In genomic region chr9:90900130-90900529, GRCh38 we compare ENCODE assay signal across 17 cellular contexts.
DNase-seq lines count a peak whose midpoint lies in the region; ATAC-seq and TF ChIP-seq lines count a peak whose summit lies in the region.
"Had no signal": no experiment of that assay in that cellular context is flagged by ENCODE, and none has a peak within 500 bp of the region (broad histone marks: within the 10 kb centered on the region; RNA-seq: fewer than 3 reads in every experiment).

No MANE protein-coding gene starts in this region.

- CTCF ChIA-PET in activated CD8-positive, alpha-beta memory T cell treated with anti-CD3 and anti-CD28 coated beads, Interleukin-2, amount 10 ng/mL, durations not matched to agents 7 days and 5 days (lab: Charles Lee) = no interaction called here

- no peaks in the 10 kb centered on the region for H3K9me3 Mint-ChIP-seq in activated CD8-positive, alpha-beta memory T cell treated with anti-CD3 and anti-CD28 coated beads, Interleukin-2, amount 10 ng/mL, durations not matched to agents 7 days and 5 days (ENCODE audit: low read depth)
- H3K9me3 Mint-ChIP-seq in endothelial cell (ENCODE audit: unreplicated experiment) = peaks cover 9% of the 10 kb centered on the region
- H3K9me3 Mint-ChIP-seq: activated T-helper 17 cell treated with anti-CD3 and anti-CD28 coated beads, Interleukin-2, amount 50 U/mL, for 72 hours had no signal

- H3K27ac Mint-ChIP-seq in activated CD8-positive, alpha-beta memory T cell treated with anti-CD3 and anti-CD28 coated beads, Interleukin-2, amount 10 ng/mL, durations not matched to agents 7 days and 5 days = no peak overlapping the region
- H3K27ac Mint-ChIP-seq in endothelial cell (ENCODE audit: unreplicated experiment) = no peak overlapping the region
- H3K27ac Mint-ChIP-seq: activated T-helper 17 cell treated with anti-CD3 and anti-CD28 coated beads, Interleukin-2, amount 50 U/mL, for 72 hours had no signal

- no peak overlapping the region for H3K4me3 Mint-ChIP-seq in activated CD8-positive, alpha-beta memory T cell treated with anti-CD3 and anti-CD28 coated beads, Interleukin-2, amount 10 ng/mL, durations not matched to agents 7 days and 5 days
- H3K4me3 Mint-ChIP-seq in endothelial cell (ENCODE audit: unreplicated experiment) = no peak overlapping the region
- H3K4me3 Mint-ChIP-seq: activated T-helper 17 cell treated with anti-CD3 and anti-CD28 coated beads, Interleukin-2, amount 50 U/mL, for 72 hours; IgD-negative memory B cell had no signal

- ATAC-seq in activated CD8-positive, alpha-beta memory T cell treated with anti-CD3 and anti-CD28 coated beads, Interleukin-2, amount 10 ng/mL, durations not matched to agents 7 days and 5 days = no peak
- no peak for ATAC-seq in GM19023 (IDR thresholded peaks at IDR 0.05; ENCODE audit: unreplicated experiment)
- ATAC-seq in GM21786 (IDR thresholded peaks at IDR 0.05; ENCODE audit: unreplicated experiment) = no peak
- ATAC-seq: activated T-helper 17 cell treated with anti-CD3 and anti-CD28 coated beads, Interleukin-2, amount 50 U/mL, for 72 hours had no signal

- peak; percentile 20 for TF ChIP-seq CTCF in endothelial cell (IDR thresholded peaks at IDR 0.05; ENCODE audit: unreplicated experiment)

- H3K4me1 Mint-ChIP-seq in activated CD8-positive, alpha-beta memory T cell treated with anti-CD3 and anti-CD28 coated beads, Interleukin-2, amount 10 ng/mL, durations not matched to agents 7 days and 5 days = no peaks in the 10 kb centered on the region
- peaks cover 9% of the 10 kb centered on the region for H3K4me1 Mint-ChIP-seq in endothelial cell (ENCODE audit: unreplicated experiment)
- H3K4me1 Mint-ChIP-seq: activated T-helper 17 cell treated with anti-CD3 and anti-CD28 coated beads, Interleukin-2, amount 50 U/mL, for 72 hours had no signal

- no peaks in the 10 kb centered on the region for H3K36me3 Mint-ChIP-seq in activated CD8-positive, alpha-beta memory T cell treated with anti-CD3 and anti-CD28 coated beads, Interleukin-2, amount 10 ng/mL, durations not matched to agents 7 days and 5 days
- peaks cover 12% of the 10 kb centered on the region for H3K36me3 Mint-ChIP-seq in endothelial cell (ENCODE audit: low read depth, unreplicated experiment)

- DNase-seq in activated CD8-positive, alpha-beta memory T cell treated with anti-CD3 and anti-CD28 coated beads, Interleukin-2, amount 10 ng/mL, durations not matched to agents 7 days and 5 days = peak; percentile 11
- DNase-seq in activated CD8-positive, alpha-beta memory T cell treated with anti-CD3 and anti-CD28 coated beads for 24 hours = no peak
- DNase-seq in endothelial cell (ENCODE audit: low spot score) (no peak), left kidney (ENCODE audit: low read depth, low spot score) (peak; percentile 60), NCI-H2107 (lab: John Stamatoyannopoulos, UW) (no peak), NCI-H1417 treated with DMSO at 0.1 percent for 48 hours (lab: John Stamatoyannopoulos, UW) (no peak)
- DNase-seq: activated CD4-positive, alpha-beta T cell treated with anti-CD3 and anti-CD28 coated beads, Interleukin-2, amount 50 U/mL, for 1 hour; aorta; DMS153; effector CD4-positive, alpha-beta T cell; NCI-H1436; nucleus accumbens; T-helper 2 cell had no signal

- peaks cover 8% of the 10 kb centered on the region for H3K27me3 Mint-ChIP-seq in activated CD8-positive, alpha-beta memory T cell treated with anti-CD3 and anti-CD28 coated beads, Interleukin-2, amount 10 ng/mL, durations not matched to agents 7 days and 5 days
- H3K27me3 Mint-ChIP-seq in endothelial cell (ENCODE audit: unreplicated experiment) = peaks cover 6% of the 10 kb centered on the region
- H3K27me3 Mint-ChIP-seq: activated T-helper 17 cell treated with anti-CD3 and anti-CD28 coated beads, Interleukin-2, amount 50 U/mL, for 72 hours; IgD-negative memory B cell had no signal

Comparison
In these comparisons a context has a peak if more than half of its experiments do, and no peak if none do; other contexts are left out.
1. DNase-seq: peak in activated CD8-positive, alpha-beta memory T cell treated with anti-CD3 and anti-CD28 coated beads, Interleukin-2, amount 10 ng/mL, durations not matched to agents 7 days and 5 days (single experiment) and left kidney (single experiment); none in activated CD8-positive, alpha-beta memory T cell treated with anti-CD3 and anti-CD28 coated beads for 24 hours (single experiment), endothelial cell (single experiment), NCI-H2107 (single experiment) and NCI-H1417 treated with DMSO at 0.1 percent for 48 hours (single experiment).